ENCODE assay signal across 15 cellular contexts in the genomic region with DNA sequence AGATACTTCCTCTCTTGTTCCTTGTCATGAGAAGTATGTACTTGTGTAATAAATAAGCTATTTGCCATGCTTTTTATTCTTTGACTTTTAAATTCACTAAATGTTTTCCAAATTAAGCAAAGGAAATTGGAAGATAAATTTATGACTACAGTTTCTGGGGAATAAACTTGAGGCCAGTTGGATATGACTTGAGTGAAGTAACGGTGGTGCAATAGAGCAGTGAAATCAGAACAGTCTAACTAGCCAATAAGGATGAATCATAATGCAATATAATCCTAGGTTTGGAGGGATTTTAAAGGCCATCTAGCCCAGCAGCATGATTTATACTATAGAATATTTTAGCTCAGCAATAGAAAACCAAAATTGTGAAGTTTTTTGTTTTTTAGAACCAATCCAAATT.
DNase-seq lines count a peak whose midpoint lies in the region; ATAC-seq and TF ChIP-seq lines count a peak whose summit lies in the region.
"Had no signal": no experiment of that assay in that cellular context is flagged by ENCODE, and none has a peak within 500 bp of the region (broad histone marks: within the 10 kb centered on the region; RNA-seq: fewer than 3 reads in every experiment).

No MANE protein-coding gene starts in this region.

- no peaks in the 10 kb centered on the region for H3K36me3 Mint-ChIP-seq in CD4-positive, alpha-beta T cell (ENCODE audit: low read depth)
- H3K36me3 Mint-ChIP-seq: brain had no signal

- peaks cover 3% of the 10 kb centered on the region for H3K9me3 Mint-ChIP-seq in CD4-positive, alpha-beta T cell

- intact Hi-C loops in CD4-positive, alpha-beta T cell (cut with DNase I, micrococcal nuclease), result no loop called here

- CTCF ChIA-PET in CD4-positive, alpha-beta T cell (lab: Charles Lee), result no interaction called here

- DNase-seq in AG09319 (ENCODE audit: extremely low read depth, low read depth) (peak; percentile 76), LHCN-M2 (ENCODE audit: low read depth) (peak; percentile 83), fibroblast of mammary gland (ENCODE audit: low read depth) (peak; percentile 95), omental fat pad (ENCODE audit: low spot score) (no peak), GM13976 (ENCODE audit: low spot score) (no peak)
- DNase-seq in effector CD8-positive, alpha-beta T cell (lab: John Stamatoyannopoulos, UW), result no peak
- DNase-seq in activated effector memory CD4-positive, alpha-beta T cell treated with Interleukin-2 at 50 U/mL for 16 hours, result no peak
- no peak for DNase-seq in CD4-positive, alpha-beta T cell
- DNase-seq: activated gamma-delta T cell, NCI-H1417 treated with DMSO at 0.1 percent for 48 hours, occipital lobe, testis had no signal

- POLR2A ChIA-PET in CD4-positive, alpha-beta T cell (lab: Charles Lee), result no interaction called here

- H3K4me3 ChIP-seq in fibroblast of mammary gland (ENCODE audit: control insufficient read depth, low read depth, low read length), result no peak overlapping the region
- H3K4me3 ChIP-seq: BLaER1, testis had no signal

- no peak overlapping the region for H3K27ac Mint-ChIP-seq in CD4-positive, alpha-beta T cell

- peak; percentile 70 for ATAC-seq in omental fat pad (ENCODE audit: low FRiP score)
- ATAC-seq in CD4-positive, alpha-beta T cell (ENCODE audit: poor library complexity), result no peak

- H3K27me3 Mint-ChIP-seq in CD4-positive, alpha-beta T cell, result peaks cover 10% of the 10 kb centered on the region
- H3K27me3 Mint-ChIP-seq: brain had no signal

- no peaks in the 10 kb centered on the region for H3K27me3 ChIP-seq in CD4-positive, alpha-beta T cell (ENCODE audit: control insufficient read depth, insufficient read depth, low read length)
- H3K27me3 ChIP-seq: BLaER1, testis had no signal

- H3K27ac ChIP-seq in CD4-positive, alpha-beta T cell (ENCODE audit: low read depth, low read length), result no peak overlapping the region
- H3K27ac ChIP-seq: BLaER1, testis, VCaP had no signal

- no peak for TF ChIP-seq CTCF in AG09319 (IDR thresholded peaks at IDR 0.05; ENCODE audit: low read depth, low read length)
- TF ChIP-seq CTCF in fibroblast of mammary gland (conservative IDR thresholded peaks at IDR 0.05; ENCODE audit: control insufficient read depth, insufficient read depth, low read depth, low read length), result no peak
- no peak for TF ChIP-seq CTCF in omental fat pad (IDR thresholded peaks at IDR 0.05)
- no peak for TF ChIP-seq CTCF in GM13976 (IDR thresholded peaks at IDR 0.05; ENCODE audit: borderline replicate concordance, control extremely low read depth, extremely low read depth, insufficient read depth, missing control alignments)
- TF ChIP-seq CTCF in CD4-positive, alpha-beta T cell (IDR thresholded peaks at IDR 0.05), result no peak

- in situ Hi-C loops in GM13976 (cut with MboI; ENCODE audit: low sequenced_read_pairs, unreplicated experiment), result no loop called here

- no peaks in the 10 kb centered on the region for H3K4me1 Mint-ChIP-seq in CD4-positive, alpha-beta T cell (ENCODE audit: low read depth)

- H3K4me3 Mint-ChIP-seq in CD4-positive, alpha-beta T cell, result no peak overlapping the region
- H3K4me3 Mint-ChIP-seq: brain had no signal

- H3K9me3 ChIP-seq in CD4-positive, alpha-beta T cell (ENCODE audit: control insufficient read depth, low read length), result no peaks in the 10 kb centered on the region
- H3K9me3 ChIP-seq: testis had no signal

Comparison
In these comparisons a context has a peak if more than half of its experiments do, and no peak if none do; other contexts are left out.
1. DNase-seq: peak in AG09319 (single experiment), LHCN-M2 (single experiment) and fibroblast of mammary gland (single experiment); none in omental fat pad (single experiment), effector CD8-positive, alpha-beta T cell (single experiment), activated effector memory CD4-positive, alpha-beta T cell treated with Interleukin-2 at 50 U/mL for 16 hours (single experiment), GM13976 (single experiment) and CD4-positive, alpha-beta T cell (0 of 10).